ENCODE assay signal across 8 cellular contexts in genomic region chr14:23154876-23155587, GRCh38. TPM values are rescaled to one million over a fixed set of nuclear protein-coding genes. Genes with fewer than 3 reads are reported as not detected.
DNase-seq lines count a peak whose midpoint lies in the region; ATAC-seq and TF ChIP-seq lines count a peak whose summit lies in the region.

No MANE protein-coding gene starts in this region.

- H3K4me3 ChIP-seq in H7 (ENCODE audit: insufficient read depth, low read depth, low read length), result no peak overlapping the region
- H3K4me3 ChIP-seq in gastroesophageal sphincter, result peak overlapping the region in 1 of 2 donors; percentile 49

- DNase-seq in H7 (peak; percentile 72), SK-MEL-5 (ENCODE audit: low read depth, low spot score) (peak; percentile 16), occipital lobe (lab: John Stamatoyannopoulos, UW) (peak; percentile 65), cerebellar cortex (ENCODE audit: low spot score) (no peak), NCI-H1417 treated with DMSO at 0.1 percent for 48 hours (lab: John Stamatoyannopoulos, UW) (no peak), HuH-7.5 (ENCODE audit: low spot score) (no peak)
- no peak for DNase-seq in activated effector memory CD4-positive, alpha-beta T cell treated with Interleukin-2 at 50 U/mL for 16 hours

- no peak for TF ChIP-seq EP300 in gastroesophageal sphincter (IDR thresholded peaks at IDR 0.05)

- no peaks in the 10 kb centered on the region for H3K27me3 ChIP-seq in H7 (ENCODE audit: control insufficient read depth, insufficient read depth, low read length)
- H3K27me3 ChIP-seq in gastroesophageal sphincter, result no peaks in the 10 kb centered on the region

- peak in 2 of 4 experiments; percentile 10 to 34 for TF ChIP-seq CTCF in gastroesophageal sphincter (IDR thresholded peaks at IDR 0.05)

- WGBS in gastroesophageal sphincter (ENCODE audit: low coverage in 1 of 2), 2 donors, result 16% methylated on average over 5 to 10 of the region's 12 CpGs

- peak overlapping the region; percentile 90 to 98 (median 96) for H3K27ac ChIP-seq in gastroesophageal sphincter

- ATAC-seq in gastroesophageal sphincter, result peak; percentile 87

- in situ Hi-C loops in SK-MEL-5 (cut with HindIII; ENCODE audit: low pct_unique_long_range_greater_than_20kb, low sequenced_read_pairs), result no loop called here

- H3K4me1 ChIP-seq in gastroesophageal sphincter, result peaks cover 10 to 68% (median 14%) of the 10 kb centered on the region in 3 donors

- H3K36me3 ChIP-seq in H7 (replicated peaks; ENCODE audit: control insufficient read depth, insufficient read depth, low read length), result peaks cover 2% of the 10 kb centered on the region
- peaks cover 0 to 20% of the 10 kb centered on the region in 2 donors for H3K36me3 ChIP-seq in gastroesophageal sphincter

- no peaks in the 10 kb centered on the region for H3K9me3 ChIP-seq in gastroesophageal sphincter

- TF ChIP-seq POLR2A in gastroesophageal sphincter (IDR thresholded peaks at IDR 0.05), result peak; percentile 46

RNA-seq across cellular contexts. Expression of gene SLC7A8, which starts 28.4 kb away (rescaled TPM):
- 66.7 and 79.1 TPM in 2 replicates for total RNA-seq in H7 (2014; rRNA removed; shearing (Covaris generic))
- total RNA-seq in SK-MEL-5 (2014; rRNA removed; shearing (Covaris generic)), result 27.8 and 30.8 TPM in 2 replicates
- polyA plus RNA-seq in SK-MEL-5 (2015; cell fraction: cytosol; rRNA removed), result 35.1 and 40.3 TPM in 2 replicates
- 8.3 and 15.9 TPM in 2 replicates for polyA plus RNA-seq in SK-MEL-5 (2015; cell fraction: nucleus; rRNA removed)
- total RNA-seq in gastroesophageal sphincter (10 to 100 TPM; 21.6 to 56.7 (median 32.2) TPM), occipital lobe (3.4 TPM)

RNA-seq across cellular contexts. Expression of gene CEBPE, which starts 36.0 kb away (rescaled TPM):
- 0.44 TPM in 1 of 2 replicates, not detected in the other for total RNA-seq in H7 (2014; rRNA removed; shearing (Covaris generic))
- not detected in 2 replicates for total RNA-seq in SK-MEL-5 (2014; rRNA removed; shearing (Covaris generic))
- polyA plus RNA-seq in SK-MEL-5 (2015; cell fraction: cytosol; rRNA removed), result not detected in 2 replicates
- not detected in 2 replicates for polyA plus RNA-seq in SK-MEL-5 (2015; cell fraction: nucleus; rRNA removed)
- total RNA-seq in gastroesophageal sphincter (not detected), occipital lobe (0.31 TPM)

RNA-seq across cellular contexts. Expression of gene CIROP, which starts 50.2 kb away (rescaled TPM):
- total RNA-seq in H7 (2014; rRNA removed; shearing (Covaris generic)), result 0.42 TPM in 1 of 2 replicates, not detected in the other
- not detected in 2 replicates for total RNA-seq in SK-MEL-5 (2014; rRNA removed; shearing (Covaris generic))
- polyA plus RNA-seq in SK-MEL-5 (2015; cell fraction: cytosol; rRNA removed), result not detected in 2 replicates
- not detected in 2 replicates for polyA plus RNA-seq in SK-MEL-5 (2015; cell fraction: nucleus; rRNA removed)
- total RNA-seq in gastroesophageal sphincter, result under 1 TPM in 2 of 4 donors, not detected in 2; 0.13 to 0.31 TPM
- total RNA-seq in occipital lobe, result not detected

RNA-seq across cellular contexts. Expression of gene C14orf119, which starts 59.7 kb away (rescaled TPM):
- total RNA-seq in H7 (2014; rRNA removed; shearing (Covaris generic)), result 73.7 and 97.8 TPM in 2 replicates
- total RNA-seq in SK-MEL-5 (2014; rRNA removed; shearing (Covaris generic)), result 65.5 and 70.6 TPM in 2 replicates
- polyA plus RNA-seq in SK-MEL-5 (2015; cell fraction: cytosol; rRNA removed), result 32.9 and 44.8 TPM in 2 replicates
- polyA plus RNA-seq in SK-MEL-5 (2015; cell fraction: nucleus; rRNA removed), result 57.5 and 76.6 TPM in 2 replicates
- total RNA-seq in gastroesophageal sphincter (10 to 100 TPM; 31.3 to 38.2 (median 33.4) TPM), occipital lobe (17.9 TPM)

Comparison
In these comparisons a context has a peak if more than half of its experiments do, and no peak if none do; other contexts are left out.
1. DNase-seq: peak in H7 (single experiment), SK-MEL-5 (single experiment) and occipital lobe (single experiment); none in activated effector memory CD4-positive, alpha-beta T cell treated with Interleukin-2 at 50 U/mL for 16 hours (single experiment), cerebellar cortex (single experiment), NCI-H1417 treated with DMSO at 0.1 percent for 48 hours (single experiment) and HuH-7.5 (single experiment).